15 cellular contexts compared by ENCODE assay signal in genomic region chr2:61134141-61134540, GRCh38. TPM values are rescaled to one million over a fixed set of nuclear protein-coding genes. Genes with fewer than 3 reads are reported as not detected.
DNase-seq lines count a peak whose midpoint lies in the region; ATAC-seq and TF ChIP-seq lines count a peak whose summit lies in the region.
"Had no signal": no experiment of that assay in that cellular context is flagged by ENCODE, and none has a peak within 500 bp of the region (broad histone marks: within the 10 kb centered on the region; RNA-seq: fewer than 3 reads in every experiment).

No MANE protein-coding gene starts in this region.

- H3K36me3 ChIP-seq in KMS-11 (ENCODE audit: insufficient read depth) (no peaks in the 10 kb centered on the region), esophagus muscularis mucosa (no peaks in the 10 kb centered on the region)
- H3K36me3 ChIP-seq: BLaER1 treated with 17β-estradiol and CSF1 and Interleukin-3, amounts not matched to agents 10 nM and 100 nM had no signal

- no peaks in the 10 kb centered on the region for H4K20me1 ChIP-seq in KMS-11 (ENCODE audit: insufficient read depth)
- H4K20me1 ChIP-seq: BLaER1 treated with 17β-estradiol and CSF1 and Interleukin-3, amounts not matched to agents 10 nM and 100 nM had no signal

- no peak for ATAC-seq in GM21529 (IDR thresholded peaks at IDR 0.05; ENCODE audit: unreplicated experiment)

- no peak for TF ChIP-seq EP300 in esophagus muscularis mucosa (IDR thresholded peaks at IDR 0.05)

- H3K9me3 ChIP-seq in esophagus muscularis mucosa: no peaks in the 10 kb centered on the region

- H3K27ac ChIP-seq in KMS-11: peak overlapping the region; percentile 51
- peak overlapping the region in 52 of 59 donors; percentile 6 to 85 (median 54) for H3K27ac ChIP-seq in dorsolateral prefrontal cortex
- H3K27ac ChIP-seq in temporal lobe (ENCODE audit: low read depth, low read length): peak overlapping the region; percentile 69
- H3K27ac ChIP-seq in esophagus muscularis mucosa (replicated peaks in 1 of 4): no peak overlapping the region
- H3K27ac ChIP-seq: BLaER1 treated with 17β-estradiol and CSF1 and Interleukin-3, amounts not matched to agents 10 nM and 100 nM had no signal

- no peak for TF ChIP-seq CTCF in KMS-11 (conservative IDR thresholded peaks at IDR 0.05; ENCODE audit: low read depth, low read length)
- no peak for TF ChIP-seq CTCF in dorsolateral prefrontal cortex (IDR thresholded peaks at IDR 0.05 in 54 of 56, conservative IDR thresholded peaks at IDR 0.05 in 2 of 56; ENCODE audit: low read depth in 1 of 56, partially characterized antibody in 56 of 56)
- TF ChIP-seq CTCF in esophagus muscularis mucosa (IDR thresholded peaks at IDR 0.05): no peak

- intact Hi-C loops in dorsolateral prefrontal cortex (cut with DNase I): loop anchor here in 1 of 2 donors (10.0 kb wide), 1 partner anchor 1281 kb away; no protein-coding TSS in a partner anchor
- intact Hi-C loops in esophagus muscularis mucosa (cut with DNase I): no loop called here

- DNase-seq in SW480 (ENCODE audit: low spot score) (peak; percentile 84), dorsolateral prefrontal cortex (no peak), esophagus muscularis mucosa (ENCODE audit: extremely low spot score) (no peak)
- DNase-seq in stimulated activated naive CD4-positive, alpha-beta T cell treated with Interleukin-2 at 50 U/mL for 16 hours (lab: John Stamatoyannopoulos, UW): no peak
- DNase-seq: H7, IMR-90, NCI-H146, NCI-H2081 treated with DMSO at 0.1 percent for 48 hours, NCI-H2227 treated with DMSO at 0.1 percent for 48 hours, NCI-H524 treated with DMSO at 0.1 percent for 48 hours, RPMI8226 had no signal

- no peak for TF ChIP-seq POLR2A in esophagus muscularis mucosa (IDR thresholded peaks at IDR 0.05; ENCODE audit: low read depth)

- WGBS in esophagus muscularis mucosa: 71% methylated on average over 4 of the region's 4 CpGs

- H3K79me2 ChIP-seq in KMS-11 (ENCODE audit: insufficient read depth, low read depth): no peaks in the 10 kb centered on the region

- H2AFZ ChIP-seq in KMS-11 (ENCODE audit: low read depth): peak overlapping the region; percentile 31

- H3K4me1 ChIP-seq in KMS-11 (ENCODE audit: low read depth, poor library complexity, severe bottlenecking): peaks cover 31% of the 10 kb centered on the region
- no peaks in the 10 kb centered on the region for H3K4me1 ChIP-seq in esophagus muscularis mucosa

- no peak overlapping the region for H3K9ac ChIP-seq in KMS-11

- peak overlapping the region; percentile 41 for H3K4me2 ChIP-seq in KMS-11

- H3K4me3 ChIP-seq in KMS-11 (IDR thresholded peaks at IDR 0.05; ENCODE audit: insufficient read depth, low read depth, low read length) (peak overlapping the region; percentile 29), dorsolateral prefrontal cortex (no peak overlapping the region), esophagus muscularis mucosa (no peak overlapping the region)
- H3K4me3 ChIP-seq: BLaER1 treated with 17β-estradiol and CSF1 and Interleukin-3, amounts not matched to agents 10 nM and 100 nM had no signal

- H3K27me3 ChIP-seq in KMS-11 (ENCODE audit: insufficient read depth, low read depth) (no peaks in the 10 kb centered on the region), dorsolateral prefrontal cortex (no peaks in the 10 kb centered on the region), esophagus muscularis mucosa (no peaks in the 10 kb centered on the region)
- H3K27me3 ChIP-seq: BLaER1 treated with 17β-estradiol and CSF1 and Interleukin-3, amounts not matched to agents 10 nM and 100 nM had no signal

RNA-seq across cellular contexts. Expression of gene C2orf74, which starts 27.8 kb away (rescaled TPM):
- total RNA-seq in dorsolateral prefrontal cortex: 10 to 100 TPM; 17.2 to 66.8 (median 35.1) TPM
- total RNA-seq in temporal lobe: 9.1 TPM
- total RNA-seq in esophagus muscularis mucosa: 10 to 100 TPM; 18.7 to 43.2 (median 33.2) TPM

Comparison
In these comparisons a context has a peak if more than half of its experiments do, and no peak if none do; other contexts are left out.
1. H3K27ac ChIP-seq: peak in KMS-11 (single experiment), dorsolateral prefrontal cortex (52 of 59) and temporal lobe (single experiment); none in esophagus muscularis mucosa (0 of 4).